In genomic region chr1:246753670-246754535, GRCh38 we compare ENCODE assay signal across 8 cellular contexts. TPM values are rescaled to one million over a fixed set of nuclear protein-coding genes. Genes with fewer than 3 reads are reported as not detected.
DNase-seq lines count a peak whose midpoint lies in the region; ATAC-seq and TF ChIP-seq lines count a peak whose summit lies in the region.

No MANE protein-coding gene starts in this region.

- H3F3A ChIP-seq in PC-9 (ENCODE audit: insufficient read depth, low read depth): no peaks in the 10 kb centered on the region

- H3K4me1 ChIP-seq in CD8-positive, alpha-beta T cell (ENCODE audit: insufficient read depth, low read length): no peaks in the 10 kb centered on the region
- no peaks in the 10 kb centered on the region for H3K4me1 ChIP-seq in PC-9 (replicated peaks; ENCODE audit: insufficient read depth)
- H3K4me1 ChIP-seq in osteoblast (ENCODE audit: insufficient read depth, low read length): no peaks in the 10 kb centered on the region
- peaks cover 0 to 17% (median 0%) of the 10 kb centered on the region in 4 donors for H3K4me1 ChIP-seq in transverse colon

- POLR2A ChIA-PET in CD8-positive, alpha-beta T cell (lab: Charles Lee): interaction anchor here (0.6 kb wide), 1 partner anchor 798 kb away, joined by 3 read pairs; no protein-coding TSS in a partner anchor
- POLR2A ChIA-PET in PC-9 (lab: Charles Lee; ENCODE audit: unreplicated experiment): no interaction called here

- peaks cover 5% of the 10 kb centered on the region for H3K36me3 Mint-ChIP-seq in CD8-positive, alpha-beta T cell
- H3K36me3 Mint-ChIP-seq in activated T-cell treated with anti-CD3 and anti-CD28 coated beads, Interleukin-2, amount 50 U/mL, for 4 hours (ENCODE audit: insufficient read depth): peaks cover under 1% of the 10 kb centered on the region

- H3K27ac ChIP-seq in CD8-positive, alpha-beta T cell (ENCODE audit: low read depth, low read length): no peak overlapping the region
- no peak overlapping the region for H3K27ac ChIP-seq in PC-9
- H3K27ac ChIP-seq in osteoblast (ENCODE audit: low read depth, low read length): no peak overlapping the region
- H3K27ac ChIP-seq in transverse colon: no peak overlapping the region

- ATAC-seq in CD8-positive, alpha-beta T cell: peak; percentile 82
- peak; percentile 76 for ATAC-seq in GM19328 (IDR thresholded peaks at IDR 0.05; ENCODE audit: unreplicated experiment)
- peak; percentile 95 for ATAC-seq in HG03520 (IDR thresholded peaks at IDR 0.05; ENCODE audit: unreplicated experiment)
- ATAC-seq in activated T-cell treated with anti-CD3 and anti-CD28 coated beads, Interleukin-2, amount 50 U/mL, for 4 hours: peak; percentile 70 to 74

- no peaks in the 10 kb centered on the region for H3K9me3 ChIP-seq in CD8-positive, alpha-beta T cell (ENCODE audit: low read length)
- H3K9me3 ChIP-seq in PC-9 (ENCODE audit: insufficient read depth, low read depth) (no peaks in the 10 kb centered on the region), osteoblast (ENCODE audit: low read depth, low read length) (no peaks in the 10 kb centered on the region), transverse colon (no peaks in the 10 kb centered on the region)

- H3K9me3 Mint-ChIP-seq in CD8-positive, alpha-beta T cell: no peaks in the 10 kb centered on the region
- H3K9me3 Mint-ChIP-seq in activated T-cell treated with anti-CD3 and anti-CD28 coated beads, Interleukin-2, amount 50 U/mL, for 4 hours: no peaks in the 10 kb centered on the region

- no TSS peak for BruUV-seq in PC-9 (replicated peaks; lab: Mats Ljungman, UMichigan)

- peak; percentile 36 to 71 (median 58) for DNase-seq in CD8-positive, alpha-beta T cell
- DNase-seq in PC-9 (peak in 1 of 2 experiments; percentile 54), fibroblast of villous mesenchyme (ENCODE audit: low read depth) (peak; percentile 70), osteoblast (ENCODE audit: insufficient read length, low spot score, missing footprints) (peak; percentile 90), transverse colon (peak; percentile 68)
- peak; percentile 47 for DNase-seq in activated T-cell treated with anti-CD3 and anti-CD28 coated beads, Interleukin-2, amount 50 U/mL, for 4 hours

- no peaks in the 10 kb centered on the region for H4K20me1 ChIP-seq in PC-9 (ENCODE audit: insufficient read depth)
- H4K20me1 ChIP-seq in osteoblast (ENCODE audit: insufficient read depth, low read length): no peaks in the 10 kb centered on the region

- 61 to 62% methylated on average over 10 to 22 of the region's 22 CpGs for WGBS in transverse colon (ENCODE audit: low coverage in 1 of 2), 2 donors

- H3K27me3 Mint-ChIP-seq in CD8-positive, alpha-beta T cell (ENCODE audit: low read depth): no peaks in the 10 kb centered on the region
- H3K27me3 Mint-ChIP-seq in activated T-cell treated with anti-CD3 and anti-CD28 coated beads, Interleukin-2, amount 50 U/mL, for 4 hours (ENCODE audit: low read depth): no peaks in the 10 kb centered on the region

- H3K27me3 ChIP-seq in CD8-positive, alpha-beta T cell (ENCODE audit: insufficient read depth, low read length): no peaks in the 10 kb centered on the region
- H3K27me3 ChIP-seq in PC-9 (ENCODE audit: insufficient read depth, low read depth) (no peaks in the 10 kb centered on the region), osteoblast (ENCODE audit: insufficient read depth, low read length) (no peaks in the 10 kb centered on the region), transverse colon (no peaks in the 10 kb centered on the region)

- no peaks in the 10 kb centered on the region for H3K9me2 ChIP-seq in PC-9 (ENCODE audit: insufficient read depth)

- TF ChIP-seq CTCF in CD8-positive, alpha-beta T cell (IDR thresholded peaks at IDR 0.05): peak; percentile 61
- peak; percentile 82 for TF ChIP-seq CTCF in PC-9 (conservative IDR thresholded peaks at IDR 0.05)
- peak; percentile 88 for TF ChIP-seq CTCF in fibroblast of villous mesenchyme (IDR thresholded peaks at IDR 0.05; ENCODE audit: insufficient read depth, low read depth, low read length)
- TF ChIP-seq CTCF in osteoblast (IDR thresholded peaks at IDR 0.05; ENCODE audit: extremely low read depth, low read depth, low read length): peak; percentile 84
- peak; percentile 66 to 80 (median 79) for TF ChIP-seq CTCF in transverse colon (IDR thresholded peaks at IDR 0.05)

- H3K36me3 ChIP-seq in CD8-positive, alpha-beta T cell (ENCODE audit: insufficient read depth, low read length): no peaks in the 10 kb centered on the region
- H3K36me3 ChIP-seq in PC-9 (ENCODE audit: low read depth): no peaks in the 10 kb centered on the region
- peaks cover 7% of the 10 kb centered on the region for H3K36me3 ChIP-seq in osteoblast (ENCODE audit: insufficient read depth, low read length)
- H3K36me3 ChIP-seq in transverse colon: no peaks in the 10 kb centered on the region

- no peak overlapping the region for H3K4me3 ChIP-seq in CD8-positive, alpha-beta T cell (ENCODE audit: low read depth, low read length)
- no peak overlapping the region for H3K4me3 ChIP-seq in PC-9
- no peak overlapping the region for H3K4me3 ChIP-seq in fibroblast of villous mesenchyme (ENCODE audit: low read depth, low read length)
- H3K4me3 ChIP-seq in osteoblast (ENCODE audit: insufficient read depth, low read length): no peak overlapping the region
- H3K4me3 ChIP-seq in transverse colon: no peak overlapping the region

- in situ Hi-C loops in transverse colon (cut with MboI; ENCODE audit: low pct_ligation_motif_present in 1 of 4, low pct_unique_long_range_greater_than_20kb in 1 of 4, low sequenced_read_pairs in 3 of 4): no loop called here

- no peak for TF ChIP-seq EP300 in transverse colon (IDR thresholded peaks at IDR 0.05; ENCODE audit: low read depth)

- intact Hi-C loops in CD8-positive, alpha-beta T cell (cut with DNase I, micrococcal nuclease): loop anchor here (1.0 to 10.0 kb wide), 4 partner anchors 65 to 1601 kb away; no protein-coding TSS in a partner anchor
- intact Hi-C loops in PC-9 (cut with micrococcal nuclease; ENCODE audit: unreplicated experiment) (loop anchor here (1.0 to 10.0 kb wide), 4 partner anchors 65 to 739 kb away; partner anchors contain the start of genes CNST and TFB2M), transverse colon (cut with DNase I; ENCODE audit: low total_unique reads) (no loop called here)

- no peak overlapping the region for H3K4me3 Mint-ChIP-seq in CD8-positive, alpha-beta T cell
- H3K4me3 Mint-ChIP-seq in activated T-cell treated with anti-CD3 and anti-CD28 coated beads, Interleukin-2, amount 50 U/mL, for 4 hours: no peak overlapping the region

- TF ChIP-seq POLR2A in transverse colon (IDR thresholded peaks at IDR 0.05): no peak

- no peak overlapping the region for H3K4me2 ChIP-seq in PC-9
- no peak overlapping the region for H3K4me2 ChIP-seq in osteoblast (ENCODE audit: insufficient read depth, low read length)

- no peaks in the 10 kb centered on the region for H3K4me1 Mint-ChIP-seq in CD8-positive, alpha-beta T cell (ENCODE audit: low read depth)
- no peaks in the 10 kb centered on the region for H3K4me1 Mint-ChIP-seq in activated T-cell treated with anti-CD3 and anti-CD28 coated beads, Interleukin-2, amount 50 U/mL, for 4 hours (ENCODE audit: low read depth)

- H3K79me2 ChIP-seq in PC-9 (ENCODE audit: low read depth) (no peaks in the 10 kb centered on the region), osteoblast (ENCODE audit: insufficient read depth, low read length) (no peaks in the 10 kb centered on the region)

- CTCF ChIA-PET in CD8-positive, alpha-beta T cell (lab: Charles Lee): interaction anchor here (0.7 to 2.4 kb wide), 3 partner anchors 62 to 256 kb away, joined by 3 to 9 read pairs (median 5); no protein-coding TSS in a partner anchor
- CTCF ChIA-PET in PC-9 (lab: Charles Lee): no interaction called here

- no peak overlapping the region for H3K27ac Mint-ChIP-seq in CD8-positive, alpha-beta T cell

- H2AFZ ChIP-seq in PC-9 (no peak overlapping the region), osteoblast (ENCODE audit: low read length) (peak overlapping the region; percentile 50)

RNA-seq across cellular contexts. Expression of gene SCCPDH, which starts 29.7 kb away (rescaled TPM):
- total RNA-seq in CD8-positive, alpha-beta T cell: 1 to 10 TPM; 5.4 to 6.0 TPM
- total RNA-seq in PC-9 (2021) (17.2 and 24.5 TPM in 2 replicates), fibroblast of villous mesenchyme (47.4 and 65.2 TPM in 2 replicates), osteoblast (49.9 and 56.3 TPM in 2 replicates), transverse colon (10 to 100 TPM in 3 of 4 donors, 1 to 10 TPM in 1; 4.8 to 28.5 (median 17.4) TPM)
- 10 to 100 TPM; 17.6 to 27.0 (median 17.7) TPM for total RNA-seq in activated T-cell treated with anti-CD3 and anti-CD28 coated beads, Interleukin-2, amount 50 U/mL, for 4 hours
